9 cellular contexts compared by ENCODE assay signal in the genomic region with DNA sequence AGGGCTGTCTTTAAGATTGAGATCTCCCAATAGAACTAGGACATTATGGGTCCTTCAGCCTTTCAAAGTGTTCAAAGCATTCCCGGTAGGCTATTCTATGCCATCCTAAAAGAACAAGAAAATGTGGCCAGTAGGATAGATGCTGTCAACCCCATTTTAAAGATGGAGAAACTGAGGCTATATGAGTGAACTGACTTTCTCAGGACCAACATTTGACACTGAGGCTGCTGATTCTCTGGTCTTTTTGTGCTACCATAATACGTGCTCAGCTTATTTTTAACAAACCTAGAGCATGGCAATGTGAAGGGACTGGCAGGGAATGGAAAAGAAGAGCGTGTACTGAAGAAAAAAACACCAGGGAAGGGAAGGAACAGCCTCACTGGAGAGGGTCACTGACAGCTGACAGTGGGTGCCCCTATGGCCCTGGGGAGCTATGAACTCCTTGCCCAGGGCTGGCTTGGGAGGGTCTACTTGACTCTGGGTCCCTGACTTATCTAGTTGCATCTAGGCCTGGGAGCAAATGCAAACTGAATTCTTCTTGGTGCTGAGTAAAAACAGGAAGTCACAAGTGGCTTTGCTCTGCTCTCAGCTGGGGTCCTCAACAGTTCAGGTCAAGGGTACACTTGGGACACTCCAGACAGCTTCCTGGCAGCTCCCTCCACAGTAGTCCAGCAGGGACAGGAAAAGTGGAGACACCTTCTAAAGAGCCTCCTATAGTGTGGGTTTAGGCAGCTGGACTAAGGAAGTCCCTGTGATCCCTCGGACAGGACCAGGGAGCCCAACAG. TPM values are rescaled to one million over a fixed set of nuclear protein-coding genes. Genes with fewer than 3 reads are reported as not detected.
DNase-seq lines count a peak whose midpoint lies in the region; ATAC-seq and TF ChIP-seq lines count a peak whose summit lies in the region.
"Had no signal": no experiment of that assay in that cellular context is flagged by ENCODE, and none has a peak within 500 bp of the region (broad histone marks: within the 10 kb centered on the region; RNA-seq: fewer than 3 reads in every experiment).

No MANE protein-coding gene starts in this region.

- peak; percentile 13 for ATAC-seq in effector memory CD8-positive, alpha-beta T cell (replicated peaks)
- ATAC-seq in HG03045 (IDR thresholded peaks at IDR 0.05; ENCODE audit: unreplicated experiment) (no peak), GM21723 (IDR thresholded peaks at IDR 0.05; ENCODE audit: unreplicated experiment) (no peak), GM18502 (IDR thresholded peaks at IDR 0.05; ENCODE audit: poor library complexity, unreplicated experiment) (no peak)

- H3K27me3 ChIP-seq in A673 (replicated peaks; ENCODE audit: insufficient read depth, low read depth, low read length, poor library complexity) (no peaks in the 10 kb centered on the region), neuronal stem cell (ENCODE audit: control insufficient read depth in 3 of 3, insufficient read depth in 3 of 3, low read depth in 1 of 3, low read length in 3 of 3) (peaks cover 0 to 20% (median 12%) of the 10 kb centered on the region in 3 experiments)

- no peaks in the 10 kb centered on the region for H3K9me3 ChIP-seq in A673 (ENCODE audit: low read depth, low read length, poor library complexity, severe bottlenecking)
- H3K9me3 ChIP-seq in neuronal stem cell (replicated peaks in 1 of 2; ENCODE audit: control insufficient read depth in 2 of 2, insufficient read depth in 1 of 2, low read depth in 1 of 2, low read length in 2 of 2): no peaks in the 10 kb centered on the region

- H2BK12ac ChIP-seq in neuronal stem cell (ENCODE audit: low read length): no peak overlapping the region

- H3K36me3 ChIP-seq in A673 (ENCODE audit: insufficient read depth, low read length, poor library complexity, severe bottlenecking) (peaks cover 4% of the 10 kb centered on the region), neuronal stem cell (replicated peaks in 1 of 2; ENCODE audit: control insufficient read depth in 2 of 2, insufficient read depth in 2 of 2, low read length in 2 of 2) (no peaks in the 10 kb centered on the region)

- no peak overlapping the region for H2BK15ac ChIP-seq in neuronal stem cell (ENCODE audit: low read length)

- CTCF ChIA-PET in A673 (lab: Charles Lee): interaction anchor here (0.6 kb wide), 1 partner anchor 23 kb away, joined by 7 read pairs; no protein-coding TSS in a partner anchor

- no peak for TF ChIP-seq CTCF in A673 (conservative IDR thresholded peaks at IDR 0.05; ENCODE audit: low read depth, low read length)

- no peak overlapping the region for H3K9ac ChIP-seq in neuronal stem cell (ENCODE audit: low read depth, low read length, poor library complexity)

- H3K4me2 ChIP-seq in neuronal stem cell (ENCODE audit: insufficient read depth, low read length, poor library complexity, severe bottlenecking): no peak overlapping the region

- no peak overlapping the region for H2BK120ac ChIP-seq in neuronal stem cell (ENCODE audit: low read depth, low read length)

- H3K36me3 Mint-ChIP-seq in effector memory CD8-positive, alpha-beta T cell (ENCODE audit: insufficient read depth): peaks cover 18% of the 10 kb centered on the region

- peaks cover 2% of the 10 kb centered on the region for H3K79me1 ChIP-seq in neuronal stem cell (ENCODE audit: low read depth, low read length)

- H4K8ac ChIP-seq in neuronal stem cell (ENCODE audit: low read depth, low read length): no peak overlapping the region

- peaks cover 39 to 49% of the 10 kb centered on the region in 2 donors for H3K4me1 Mint-ChIP-seq in effector memory CD8-positive, alpha-beta T cell (ENCODE audit: low read depth in 2 of 2)

- H3K9me3 Mint-ChIP-seq in effector memory CD8-positive, alpha-beta T cell: no peaks in the 10 kb centered on the region

- peak overlapping the region; percentile 49 for H3K18ac ChIP-seq in neuronal stem cell (ENCODE audit: low read length)

- peak overlapping the region; percentile 89 to 94 for H3K27ac Mint-ChIP-seq in effector memory CD8-positive, alpha-beta T cell

- DNase-seq in A673 (ENCODE audit: low spot score): no peak
- peak; percentile 40 for DNase-seq in NAMALWA (ENCODE audit: low spot score)
- DNase-seq in effector memory CD8-positive, alpha-beta T cell: no peak
- DNase-seq in neuronal stem cell (ENCODE audit: low spot score): no peak
- no peak for DNase-seq in activated CD8-positive, alpha-beta memory T cell treated with anti-CD3 and anti-CD28 coated beads for 24 hours
- DNase-seq: MM.1S had no signal

- peak overlapping the region; percentile 87 for H2AFZ ChIP-seq in neuronal stem cell (ENCODE audit: low read length)

- H2AK5ac ChIP-seq in neuronal stem cell (ENCODE audit: low read depth, low read length): no peak overlapping the region

- peak overlapping the region; percentile 89 for H3K4me3 ChIP-seq in A673 (ENCODE audit: low read depth, low read length, poor library complexity, severe bottlenecking)
- no peak overlapping the region for H3K4me3 ChIP-seq in neuronal stem cell (ENCODE audit: low read length in 2 of 2)

- peaks cover 8 to 40% of the 10 kb centered on the region in 2 donors for H3K27me3 Mint-ChIP-seq in effector memory CD8-positive, alpha-beta T cell

- no TSS peak for BruUV-seq in A673 (replicated peaks; lab: Mats Ljungman, UMichigan)

- H3K23ac ChIP-seq in neuronal stem cell (ENCODE audit: low read depth, low read length, poor library complexity): peak overlapping the region; percentile 12

- peaks cover 69% of the 10 kb centered on the region for H3K4me1 ChIP-seq in A673 (ENCODE audit: insufficient read depth, low read length, poor library complexity, severe bottlenecking)
- H3K4me1 ChIP-seq in neuronal stem cell (ENCODE audit: control insufficient read depth in 2 of 2, insufficient read depth in 1 of 2, low read depth in 1 of 2, low read length in 2 of 2): peaks cover 13 to 17% of the 10 kb centered on the region in 2 donors

- H4K91ac ChIP-seq in neuronal stem cell (ENCODE audit: low read depth, low read length, poor library complexity): no peak overlapping the region

- peak overlapping the region; percentile 88 to 92 for H3K4me3 Mint-ChIP-seq in effector memory CD8-positive, alpha-beta T cell

- H3K27ac ChIP-seq in A673 (ENCODE audit: low read depth, low read length, poor library complexity, severe bottlenecking) (peak overlapping the region; percentile 83), neuronal stem cell (replicated peaks; ENCODE audit: low read length) (no peak overlapping the region)

- no peak overlapping the region for H2BK5ac ChIP-seq in neuronal stem cell (ENCODE audit: low read length)

- POLR2A ChIA-PET in A673 (lab: Charles Lee; ENCODE audit: low non-redundant PET): no interaction called here

- intact Hi-C loops in A673 (cut with micrococcal nuclease; ENCODE audit: unreplicated experiment): no loop called here

- WGBS in neuronal stem cell (ENCODE audit: extremely low coverage in 2 of 2, insufficient read length in 2 of 2, insufficient replicate concordance in 1 of 2), 2 donors: no CpG with 5 or more reads among the region's 4 CpGs

- H3K14ac ChIP-seq in neuronal stem cell (ENCODE audit: low read length): no peak overlapping the region

- no peak overlapping the region for H3K4ac ChIP-seq in neuronal stem cell (ENCODE audit: low read length)

RNA-seq across cellular contexts. Expression of gene CYRIA, which starts 2.3 kb away (rescaled TPM):
- total RNA-seq in A673 (2021): 183 TPM in 2 replicates
- 2.1 TPM for polyA plus RNA-seq in neuronal stem cell (2013, experiment 1 of 2)
- 2.2 TPM for polyA plus RNA-seq in neuronal stem cell (2013, experiment 2 of 2)
